17 cellular contexts compared by ENCODE assay signal in the genomic region with DNA sequence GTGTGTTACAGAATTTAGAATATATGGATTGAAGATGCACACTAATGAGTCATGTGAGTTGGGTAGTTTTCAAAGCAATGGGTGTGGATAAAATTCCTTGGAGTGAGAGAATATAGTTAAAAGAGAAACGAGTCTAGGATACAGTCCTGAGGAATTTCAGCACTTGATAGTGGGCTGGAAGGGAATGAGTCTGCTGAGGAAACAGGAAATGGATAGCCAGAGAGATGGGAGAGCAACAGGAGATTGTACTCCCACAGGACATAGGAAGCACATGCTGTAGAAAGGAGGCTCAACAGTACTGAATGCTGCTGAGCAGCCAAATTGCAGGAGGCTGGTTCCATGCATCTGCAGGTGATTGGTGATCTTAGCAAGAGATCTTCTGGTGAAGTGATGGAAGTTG.
A peak's percentile ranks its signal among the peaks of the same experiment; 100 is the strongest.
DNase-seq lines count a peak whose midpoint lies in the region; TF ChIP-seq lines count a peak whose summit lies in the region.
"Had no signal": no experiment of that assay in that cellular context is flagged by ENCODE, and none has a peak within 500 bp of the region (broad histone marks: within the 10 kb centered on the region; RNA-seq: fewer than 3 reads in every experiment).

No MANE protein-coding gene starts in this region.

- no peaks in the 10 kb centered on the region for H3K9me3 ChIP-seq in mesodermal cell (ENCODE audit: control insufficient read depth, low read length)

- WGBS in mesodermal cell (ENCODE audit: insufficient coverage in 2 of 2), 2 experiments, result 75 to 88% methylated on average over 1 of the region's 1 CpG

- DNase-seq in A172 (ENCODE audit: low spot score) (peak; percentile 25), HT1080 (ENCODE audit: low read depth) (peak; percentile 68), choroid plexus epithelial cell (ENCODE audit: low read depth) (peak; percentile 31), HPDE6-E6E7 (ENCODE audit: extremely low spot score) (no peak), caudate nucleus (lab: John Stamatoyannopoulos, UW) (no peak), HEK293T (ENCODE audit: extremely low spot score) (no peak), GM19240 (ENCODE audit: insufficient read length, low spot score) (no peak)
- DNase-seq: 8988T, DMS153, KBM-7, NCI-H146, NCI-H2081 treated with DMSO at 0.1 percent for 48 hours, NCI-H446, NCI-H774, SHP77 treated with DMSO at 0.1 percent for 48 hours had no signal

- H3K4me3 ChIP-seq in choroid plexus epithelial cell (ENCODE audit: low read depth, low read length) (no peak overlapping the region), mesodermal cell (ENCODE audit: extremely low read depth, insufficient read depth, low read length, poor library complexity, severe bottlenecking) (no peak overlapping the region)

- CTCF ChIA-PET in HEK293T (lab: Yijun Ruan, JAX), result no interaction called here

- peaks cover 57% of the 10 kb centered on the region for H3K36me3 ChIP-seq in mesodermal cell (ENCODE audit: control insufficient read depth, insufficient read depth, low read length)

- peak overlapping the region; percentile 80 for H3K27ac ChIP-seq in mesodermal cell (ENCODE audit: low read depth, low read length, severe bottlenecking)
- H3K27ac ChIP-seq in caudate nucleus (ENCODE audit: low read depth, low read length), result no peak overlapping the region
- H3K27ac ChIP-seq: C4-2B had no signal

- no peak for TF ChIP-seq CTCF in choroid plexus epithelial cell (conservative IDR thresholded peaks at IDR 0.05; ENCODE audit: low read depth, low read length)

- POLR2A ChIA-PET in HEK293T (lab: Yijun Ruan, JAX), result no interaction called here

- peaks cover 10% of the 10 kb centered on the region for H3K4me1 ChIP-seq in mesodermal cell (ENCODE audit: control insufficient read depth, insufficient read depth, low read length, poor library complexity, severe bottlenecking)

TF ChIP-seq in HEK293T, 16 proteins besides CTCF, POLR2A, EP300 and RAD21:
- TF ChIP-seq FOXA1 (IDR thresholded peaks at IDR 0.05) (no peak), SUZ12 (IDR thresholded peaks at IDR 0.05) (no peak), SP1 (IDR thresholded peaks at IDR 0.05) (no peak), CTBP1 (IDR thresholded peaks at IDR 0.05; ENCODE audit: borderline replicate concordance) (no peak), ELF4 (IDR thresholded peaks at IDR 0.05) (no peak)

Comparison
In these comparisons a context has a peak if more than half of its experiments do, and no peak if none do; other contexts are left out.
1. DNase-seq: peak in A172 (single experiment), HT1080 (single experiment) and choroid plexus epithelial cell (single experiment); none in HPDE6-E6E7 (single experiment), caudate nucleus (0 of 61), HEK293T (single experiment) and GM19240 (single experiment).